Comparison of ENCODE assay signal across 21 cellular contexts in genomic region chr6:137268911-137269310, GRCh38. TPM values are rescaled to one million over a fixed set of nuclear protein-coding genes. Genes with fewer than 3 reads are reported as not detected.
DNase-seq lines count a peak whose midpoint lies in the region; ATAC-seq and TF ChIP-seq lines count a peak whose summit lies in the region.
"Had no signal": no experiment of that assay in that cellular context is flagged by ENCODE, and none has a peak within 500 bp of the region (broad histone marks: within the 10 kb centered on the region; RNA-seq: fewer than 3 reads in every experiment).

No MANE protein-coding gene starts in this region.

- no peak overlapping the region for H3K4me3 ChIP-seq in CD8-positive, alpha-beta memory T cell (ENCODE audit: low read length)
- H3K4me3 ChIP-seq: BLaER1, GM23248 had no signal

- no peak for ATAC-seq in central memory CD8-positive, alpha-beta T cell (replicated peaks; ENCODE audit: extremely low read depth, poor library complexity, severe bottlenecking)
- ATAC-seq in natural killer cell (peak in 2 of 3 donors; percentile 8 to 23), GM18520 (IDR thresholded peaks at IDR 0.05; ENCODE audit: unreplicated experiment) (no peak)

- CTCF ChIA-PET in CD8-positive, alpha-beta memory T cell (lab: Charles Lee) = no interaction called here

- peaks cover 43% of the 10 kb centered on the region for H3K27me3 Mint-ChIP-seq in activated CD4-positive, alpha-beta T cell treated with anti-CD3 and anti-CD28 coated beads, Interleukin-2, amount 10 ng/mL, durations not matched to agents 24 days and 14 days
- no peaks in the 10 kb centered on the region for H3K27me3 Mint-ChIP-seq in CD8-positive, alpha-beta memory T cell
- no peaks in the 10 kb centered on the region for H3K27me3 Mint-ChIP-seq in central memory CD8-positive, alpha-beta T cell
- no peaks in the 10 kb centered on the region for H3K27me3 Mint-ChIP-seq in natural killer cell (ENCODE audit: low read depth in 2 of 2)
- H3K27me3 Mint-ChIP-seq: B cell had no signal

- intact Hi-C loops in activated CD4-positive, alpha-beta T cell treated with anti-CD3 and anti-CD28 coated beads, Interleukin-2, amount 10 ng/mL, durations not matched to agents 24 days and 14 days (cut with micrococcal nuclease) = no loop called here
- intact Hi-C loops in natural killer cell (cut with micrococcal nuclease) = loop anchor here (2.0 to 10.0 kb wide), 2 partner anchors 36 to 706 kb away; no protein-coding TSS in a partner anchor

- H3K9me3 Mint-ChIP-seq in activated CD4-positive, alpha-beta T cell treated with anti-CD3 and anti-CD28 coated beads, Interleukin-2, amount 10 ng/mL, durations not matched to agents 24 days and 14 days = peaks cover 2% of the 10 kb centered on the region
- peaks cover 0 to 5% (median 0%) of the 10 kb centered on the region in 5 donors for H3K9me3 Mint-ChIP-seq in CD8-positive, alpha-beta memory T cell
- no peaks in the 10 kb centered on the region for H3K9me3 Mint-ChIP-seq in central memory CD8-positive, alpha-beta T cell
- H3K9me3 Mint-ChIP-seq in natural killer cell = peaks cover 0 to 3% of the 10 kb centered on the region in 2 donors
- H3K9me3 Mint-ChIP-seq: CD4-positive, CD25-positive, alpha-beta regulatory T cell; CD8-positive, alpha-beta T cell had no signal

- H3K4me1 Mint-ChIP-seq in activated CD4-positive, alpha-beta T cell treated with anti-CD3 and anti-CD28 coated beads, Interleukin-2, amount 10 ng/mL, durations not matched to agents 24 days and 14 days = peaks cover 2% of the 10 kb centered on the region
- peaks cover 29 to 49% (median 34%) of the 10 kb centered on the region in 3 donors for H3K4me1 Mint-ChIP-seq in CD8-positive, alpha-beta memory T cell
- peaks cover 23% of the 10 kb centered on the region for H3K4me1 Mint-ChIP-seq in central memory CD8-positive, alpha-beta T cell
- H3K4me1 Mint-ChIP-seq in natural killer cell = peaks cover 27 to 43% of the 10 kb centered on the region in 2 donors
- H3K4me1 Mint-ChIP-seq: CD4-positive, CD25-positive, alpha-beta regulatory T cell had no signal

- H3K4me3 Mint-ChIP-seq in activated CD4-positive, alpha-beta T cell treated with anti-CD3 and anti-CD28 coated beads, Interleukin-2, amount 10 ng/mL, durations not matched to agents 24 days and 14 days = no peak overlapping the region
- peak overlapping the region in 6 of 7 donors; percentile 5 to 66 (median 46) for H3K4me3 Mint-ChIP-seq in CD8-positive, alpha-beta memory T cell
- peak overlapping the region; percentile 29 for H3K4me3 Mint-ChIP-seq in central memory CD8-positive, alpha-beta T cell
- H3K4me3 Mint-ChIP-seq in natural killer cell = peak overlapping the region; percentile 79
- H3K4me3 Mint-ChIP-seq: B cell; CD4-positive, CD25-positive, alpha-beta regulatory T cell; CD8-positive, alpha-beta T cell had no signal

- no peaks in the 10 kb centered on the region for H3K4me1 ChIP-seq in CD8-positive, alpha-beta memory T cell (ENCODE audit: insufficient read depth, low read length)

- H3K36me3 Mint-ChIP-seq in activated CD4-positive, alpha-beta T cell treated with anti-CD3 and anti-CD28 coated beads, Interleukin-2, amount 10 ng/mL, durations not matched to agents 24 days and 14 days (ENCODE audit: low read depth) = no peaks in the 10 kb centered on the region
- peaks cover 0 to 29% (median 1%) of the 10 kb centered on the region in 3 donors for H3K36me3 Mint-ChIP-seq in CD8-positive, alpha-beta memory T cell
- peaks cover 3% of the 10 kb centered on the region for H3K36me3 Mint-ChIP-seq in central memory CD8-positive, alpha-beta T cell (ENCODE audit: insufficient read depth)
- H3K36me3 Mint-ChIP-seq in natural killer cell = no peaks in the 10 kb centered on the region
- H3K36me3 Mint-ChIP-seq: CD4-positive, CD25-positive, alpha-beta regulatory T cell; CD8-positive, alpha-beta T cell had no signal

- TF ChIP-seq CTCF in natural killer cell (IDR thresholded peaks at IDR 0.05) = no peak

- H3K9me3 ChIP-seq in CD8-positive, alpha-beta memory T cell (ENCODE audit: low read length) = no peaks in the 10 kb centered on the region

- H3K27me3 ChIP-seq in CD8-positive, alpha-beta memory T cell (ENCODE audit: insufficient read depth, low read length, poor library complexity, severe bottlenecking) = no peaks in the 10 kb centered on the region
- H3K27me3 ChIP-seq: BLaER1 had no signal

- no peak overlapping the region for H3K27ac Mint-ChIP-seq in activated CD4-positive, alpha-beta T cell treated with anti-CD3 and anti-CD28 coated beads, Interleukin-2, amount 10 ng/mL, durations not matched to agents 24 days and 14 days
- H3K27ac Mint-ChIP-seq in CD8-positive, alpha-beta memory T cell = peak overlapping the region in 7 of 8 donors; percentile 47 to 94 (median 84)
- H3K27ac Mint-ChIP-seq in central memory CD8-positive, alpha-beta T cell (ENCODE audit: low read depth) = peak overlapping the region; percentile 83
- H3K27ac Mint-ChIP-seq in natural killer cell = peak overlapping the region; percentile 88
- H3K27ac Mint-ChIP-seq: B cell; CD4-positive, CD25-positive, alpha-beta regulatory T cell had no signal

- H3K36me3 ChIP-seq in CD8-positive, alpha-beta memory T cell (ENCODE audit: insufficient read depth, low read length) = no peaks in the 10 kb centered on the region
- H3K36me3 ChIP-seq: BLaER1 had no signal

- no peak overlapping the region for H3K27ac ChIP-seq in CD8-positive, alpha-beta memory T cell (ENCODE audit: low read depth, low read length)
- H3K27ac ChIP-seq: 22Rv1, BLaER1, C4-2B, GM23248 had no signal

- DNase-seq in activated CD4-positive, alpha-beta T cell treated with anti-CD3 and anti-CD28 coated beads, Interleukin-2, amount 10 ng/mL, durations not matched to agents 24 days and 14 days = peak; percentile 39
- DNase-seq in activated CD4-positive, alpha-beta T cell treated with anti-CD3 and anti-CD28 coated beads for 1 hour = no peak
- no peak for DNase-seq in CD8-positive, alpha-beta memory T cell
- no peak for DNase-seq in central memory CD8-positive, alpha-beta T cell (ENCODE audit: low spot score in 2 of 2)
- DNase-seq in natural killer cell = no peak
- DNase-seq in midbrain (lab: John Stamatoyannopoulos, UW) = no peak
- DNase-seq in stimulated activated CD4-positive, alpha-beta T cell treated with anti-CD3 and anti-CD28 coated beads, Interleukin-15, amount 100 ng/mL, for 24 hours = no peak
- DNase-seq: CD4-positive, CD25-positive, alpha-beta regulatory T cell; CD8-positive, alpha-beta T cell; DMS 273 treated with DMSO at 0.1 percent for 48 hours; DMS79; EL; GDM1; GM23248; H7; HCEC 1CT had no signal

- POLR2A ChIA-PET in CD8-positive, alpha-beta memory T cell (lab: Charles Lee) = interaction anchor here (0.7 to 0.8 kb wide), 2 partner anchors 33 to 146 kb away, joined by 3 read pairs; no protein-coding TSS in a partner anchor

RNA-seq across cellular contexts. Expression of gene IFNGR1, which starts 49.7 kb away (rescaled TPM):
- 13.9 and 14.4 TPM in 2 replicates for total RNA-seq in activated CD4-positive, alpha-beta T cell treated with anti-CD3 and anti-CD28 coated beads, Interleukin-2, amount 10 ng/mL, durations not matched to agents 24 days and 14 days
- 10 to 100 TPM; 18.9 to 19.9 TPM for total RNA-seq in CD8-positive, alpha-beta memory T cell
- 80.0 TPM for polyA plus RNA-seq in CD8-positive, alpha-beta memory T cell
- 100 to 1,000 TPM in 2 of 3 donors, 10 to 100 TPM in 1; 77.5 to 128 (median 100) TPM for total RNA-seq in natural killer cell

Comparison
In these comparisons a context has a peak if more than half of its experiments do, and no peak if none do; other contexts are left out.
1. ATAC-seq: peak in natural killer cell (2 of 3); none in central memory CD8-positive, alpha-beta T cell (single experiment) and GM18520 (single experiment).